9 cellular contexts compared by ENCODE assay signal in genomic region chr12:132449565-132450390, GRCh38. TPM values are rescaled to one million over a fixed set of nuclear protein-coding genes. Genes with fewer than 3 reads are reported as not detected.
DNase-seq lines count a peak whose midpoint lies in the region; ATAC-seq, FAIRE-seq and TF ChIP-seq lines count a peak whose summit lies in the region.
"Had no signal": no experiment of that assay in that cellular context is flagged by ENCODE, and none has a peak within 500 bp of the region (broad histone marks: within the 10 kb centered on the region; RNA-seq: fewer than 3 reads in every experiment).

No MANE protein-coding gene starts in this region.

- CTCF ChIA-PET in GM12878 (lab: Yijun Ruan, JAX): interaction anchor here (1.1 to 1.4 kb wide), 2 partner anchors 19 to 74 kb away, joined by 3 read pairs; no protein-coding TSS in a partner anchor

- SMC1A ChIA-PET in GM12878 (lab: Charles Lee; ENCODE audit: uncharacterized antibody, unreplicated experiment): interaction anchor here (0.9 to 2.2 kb wide), 3 partner anchors 13 to 74 kb away, joined by 3 to 8 read pairs (median 3); no protein-coding TSS in a partner anchor

- no peak; a peak in 1 of 4 replicates for TF ChIP-seq EP300 in GM12878 (IDR thresholded peaks at IDR 0.05; ENCODE audit: borderline replicate concordance in 1 of 2, control insufficient read depth in 1 of 2, low read depth in 2 of 2, low read length in 2 of 2)

- no peak for TF ChIP-seq RAD21 in GM12878 (IDR thresholded peaks at IDR 0.05; ENCODE audit: insufficient read depth, low read depth, low read length)

- H3K9me3 ChIP-seq in GM12878 (replicated peaks; ENCODE audit: control insufficient read depth, insufficient read depth, low read length): no peaks in the 10 kb centered on the region; the same call in 2 of the 3 replicates

- no TSS peak for BruUV-seq in GM12878 (replicated peaks; lab: Mats Ljungman, UMichigan)

- H3K27ac ChIP-seq in GM12878 (ENCODE audit: control insufficient read depth, insufficient read depth): peak overlapping the region; percentile 7; the same call in 1 of the 2 replicates

- no peak overlapping the region for H2AFZ ChIP-seq in GM12878 (ENCODE audit: control insufficient read depth, low read depth, low read length)

- FAIRE-seq in GM12878 (lab: Jason Lieb, UNC): peak; percentile 98

- RAD21 ChIA-PET in GM12878 (lab: Charles Lee; ENCODE audit: unreplicated experiment): no interaction called here

- peak overlapping the region; percentile 14; the same call in 1 of the 2 replicates for H3K4me3 ChIP-seq in GM12878

- H3K4me2 ChIP-seq in GM12878 (ENCODE audit: control insufficient read depth, insufficient read depth): peak overlapping the region; percentile 56

- no peaks in the 10 kb centered on the region for H3K79me2 ChIP-seq in GM12878 (ENCODE audit: control insufficient read depth, insufficient read depth, low read length)

- no peak for TF ChIP-seq POLR2A in GM12878 (IDR thresholded peaks at IDR 0.05; ENCODE audit: low read depth, low read length)

- TF ChIP-seq CTCF in GM13976 (IDR thresholded peaks at IDR 0.05; ENCODE audit: borderline replicate concordance, control extremely low read depth, extremely low read depth, insufficient read depth, missing control alignments): no peak
- TF ChIP-seq CTCF in GM12878 (IDR thresholded peaks at IDR 0.05 in 2 of 3, conservative IDR thresholded peaks at IDR 0.05 in 1 of 3; ENCODE audit: control insufficient read depth in 2 of 3, extremely low read depth in 1 of 3, insufficient read depth in 1 of 3, low read depth in 3 of 3, low read length in 3 of 3): no peak

- intact Hi-C loops in GM12878 (cut with micrococcal nuclease; ENCODE audit: unreplicated experiment): loop anchor here (1.0 kb wide), 1 partner anchor 43 kb away; no protein-coding TSS in a partner anchor

- no peaks in the 10 kb centered on the region for H4K20me1 ChIP-seq in GM12878 (ENCODE audit: control insufficient read depth, insufficient read depth)

- 23% methylated on average over 21 of the region's 21 CpGs for WGBS in GM12878 (ENCODE audit: insufficient coverage, insufficient replicate concordance, low lambda C conversion rate, missing lambda C conversion rate)

- DNase-seq in GM13976 (ENCODE audit: low spot score) (peak; percentile 77), GM12878 (ENCODE audit: low read depth, low spot score) (peak; percentile 77), hippocampal formation (lab: John Stamatoyannopoulos, UW) (no peak), SKM-1 treated with dmso at 0.1 percent for 144 hours (lab: John Stamatoyannopoulos, UW; ENCODE audit: unreplicated experiment) (no peak), SW480 (ENCODE audit: low spot score) (no peak), NCI-H510A treated with DMSO at 0.1 percent for 48 hours (lab: John Stamatoyannopoulos, UW) (no peak)
- DNase-seq: dermis blood vessel endothelial cell had no signal

- in situ Hi-C loops in GM13976 (cut with MboI; ENCODE audit: low sequenced_read_pairs, unreplicated experiment): no loop called here
- in situ Hi-C loops in GM12878 (cut with MboI): no loop called here

- POLR2A ChIA-PET in GM12878 (lab: Charles Lee): interaction anchor here (0.5 to 1.3 kb wide), 3 partner anchors 13 to 427 kb away, joined by 3 to 5 read pairs (median 4); no protein-coding TSS in a partner anchor

- H3K27me3 ChIP-seq in GM12878 (replicated peaks in 1 of 2; ENCODE audit: control insufficient read depth in 2 of 2, insufficient read depth in 2 of 2, low read length in 1 of 2): no peaks in the 10 kb centered on the region

- no peaks in the 10 kb centered on the region for H3K36me3 ChIP-seq in GM12878 (ENCODE audit: control insufficient read depth in 2 of 2, insufficient read depth in 2 of 2, low read length in 1 of 2)

- ATAC-seq in GM19455 (IDR thresholded peaks at IDR 0.05; ENCODE audit: unreplicated experiment) (peak; percentile 62), HG03095 (IDR thresholded peaks at IDR 0.05; ENCODE audit: unreplicated experiment) (peak; percentile 56), GM12878 (peak; percentile 87)

- no peak overlapping the region for H3K9ac ChIP-seq in GM12878 (ENCODE audit: control insufficient read depth, insufficient read depth, low read length)

- peaks cover 24% of the 10 kb centered on the region for H3K4me1 ChIP-seq in GM12878 (ENCODE audit: control insufficient read depth, insufficient read depth, low read length)

TF ChIP-seq in GM12878, 131 proteins besides CTCF, POLR2A, EP300 and RAD21 (continues in another document):
- TF ChIP-seq HDGF (IDR thresholded peaks at IDR 0.05) (no peak), SMAD1 (IDR thresholded peaks at IDR 0.05; ENCODE audit: low read depth, partially characterized antibody) (no peak), USF2 (IDR thresholded peaks at IDR 0.05; ENCODE audit: borderline replicate concordance, low read depth, low read length) (no peak), GATAD2B (conservative IDR thresholded peaks at IDR 0.05; ENCODE audit: low read depth) (no peak), HCFC1 (IDR thresholded peaks at IDR 0.05; ENCODE audit: low read length) (no peak), E2F4 (IDR thresholded peaks at IDR 0.05; ENCODE audit: low read depth, low read length) (no peak), BHLHE40 (IDR thresholded peaks at IDR 0.05; ENCODE audit: borderline replicate concordance in 1 of 2, low read depth in 2 of 2, low read length in 1 of 2) (peak; percentile 63 to 68; a peak in 2 of 4 replicates), BACH1 (IDR thresholded peaks at IDR 0.05; ENCODE audit: borderline replicate concordance) (no peak), HDAC2 (IDR thresholded peaks at IDR 0.05) (no peak), SREBF1 (IDR thresholded peaks at IDR 0.05; ENCODE audit: low read length) (no peak), IRF3 (IDR thresholded peaks at IDR 0.05) (no peak), YY1 (IDR thresholded peaks at IDR 0.05; ENCODE audit: low read depth, low read length) (no peak), KAT2A (conservative IDR thresholded peaks at IDR 0.05; ENCODE audit: control insufficient read depth, low read depth, low read length) (no peak), RB1 (IDR thresholded peaks at IDR 0.05; ENCODE audit: borderline replicate concordance) (no peak), ESRRA (IDR thresholded peaks at IDR 0.05; ENCODE audit: low read length) (no peak), ATF3 (IDR thresholded peaks at IDR 0.05; ENCODE audit: borderline replicate concordance, extremely low read depth, low read depth, low read length) (no peak), MYC (IDR thresholded peaks at IDR 0.05; ENCODE audit: insufficient read depth, insufficient read length, insufficient replicate concordance, low read length, severe bottlenecking) (no peak), MEF2B (IDR thresholded peaks at IDR 0.05; ENCODE audit: partially characterized antibody, poor library complexity, severe bottlenecking) (peak; percentile 44), JUNB (IDR thresholded peaks at IDR 0.05) (no peak), BCL11A (IDR thresholded peaks at IDR 0.05; ENCODE audit: low read depth, low read length) (no peak)

RNA-seq across cellular contexts. Expression of gene FBRSL1, which starts 40.2 kb away (rescaled TPM):
- total RNA-seq in GM12878 (2013; cell fraction: nucleolus; rRNA removed): 30.6 and 38.6 TPM in 2 replicates
- total RNA-seq in GM12878 (2014; rRNA removed) (4.5 and 6.3 TPM in 2 replicates), GM12878 (2014; rRNA removed; fragmentation: Illumina TruSeq; extraction: Trizol) (2.0 and 6.7 TPM in 2 replicates), GM12878 (2021) (53.4 and 55.1 TPM in 2 replicates)
- 34.4 TPM for polyA plus RNA-seq in GM12878 (2011; ENCODE audit: low read depth)
- polyA plus RNA-seq in GM12878 (2011; rRNA removed) (0.40 and 0.81 TPM in 2 replicates), GM12878 (2014; fragmentation: Illumina TruSeq; extraction: Trizol) (1.1 and 12.3 TPM in 2 replicates), GM12878 (2014; fragmentation: Nextera tagmentation; extraction: Ambion mirVana) (under 1 TPM; 0.19 to 0.58 TPM), GM12878 (2014; rRNA removed) (19.9 and 29.3 TPM in 2 replicates), GM12878 (2016; fragmentation: Nextera tagmentation; extraction: Ambion mirVana) (1 to 10 TPM; 1.4 to 1.9 TPM)
- polyA plus RNA-seq in GM12878 (2011; cell fraction: cytosol; rRNA removed): 2.6 and 7.9 TPM in 2 replicates
- 17.0 and 38.4 TPM in 2 replicates for polyA plus RNA-seq in GM12878 (2011; cell fraction: nucleus; rRNA removed)
- polyA plus RNA-seq in GM12878 (2012): 21.0 and 21.8 TPM in 2 replicates
- 0.59 and 2.1 TPM in 2 replicates for polyA minus RNA-seq in GM12878 (2011; rRNA and poly(A)+ RNA removed)
- 7.5 and 13.1 TPM in 2 replicates for polyA minus RNA-seq in GM12878 (2011; cell fraction: cytosol; rRNA and poly(A)+ RNA removed)
- polyA minus RNA-seq in GM12878 (2011; cell fraction: nucleus; rRNA and poly(A)+ RNA removed): 2.8 and 6.9 TPM in 2 replicates

Comparison
In these comparisons a context has a peak if more than half of its experiments do, and no peak if none do; other contexts are left out.
1. DNase-seq: peak in GM13976 (single experiment) and GM12878 (single experiment); none in hippocampal formation (0 of 2), SKM-1 treated with dmso at 0.1 percent for 144 hours (single experiment), SW480 (single experiment) and NCI-H510A treated with DMSO at 0.1 percent for 48 hours (single experiment).
2. Peak in every context shown above with its lines, with median percentiles within 50 percentile points of each other: ATAC-seq.